In genomic region chr16:81531415-81531814, GRCh38 we compare ENCODE assay signal across 2 cellular contexts.
A peak's percentile ranks its signal among the peaks of the same experiment; 100 is the strongest.
TF ChIP-seq lines count a peak whose summit lies in the region.

No MANE protein-coding gene starts in this region.

TF ChIP-seq in H1, 55 proteins besides CTCF, POLR2A, EP300 and RAD21 (continued from another document):
- TF ChIP-seq YY1 (IDR thresholded peaks at IDR 0.05; ENCODE audit: low read depth, low read length): no peak
- TF ChIP-seq RXRA (IDR thresholded peaks at IDR 0.05; ENCODE audit: insufficient read depth, low read depth, low read length): no peak
- TF ChIP-seq ASH2L (IDR thresholded peaks at IDR 0.05; ENCODE audit: low read length): no peak
- TF ChIP-seq CHD2 (IDR thresholded peaks at IDR 0.05; ENCODE audit: low read length): no peak
- TF ChIP-seq RBBP5 (IDR thresholded peaks at IDR 0.05; ENCODE audit: borderline replicate concordance, low read depth, low read length): no peak
- TF ChIP-seq E2F6 (IDR thresholded peaks at IDR 0.05): no peak
- no peak for TF ChIP-seq SIX5 (IDR thresholded peaks at IDR 0.05; ENCODE audit: low read depth, low read length)
- no peak for TF ChIP-seq HDAC6 (IDR thresholded peaks at IDR 0.05; ENCODE audit: low read depth, low read length)

TF ChIP-seq in HepG2, 621 proteins besides CTCF, POLR2A, EP300 and RAD21:
- TF ChIP-seq ZNF232 (CRISPR knock-in tag; IDR thresholded peaks at IDR 0.05; ENCODE audit: borderline replicate concordance): no peak
- peak; percentile 4 for TF ChIP-seq TEAD3 (CRISPR knock-in tag; optimal IDR thresholded peaks at IDR 0.05; ENCODE audit: borderline replicate concordance)
- TF ChIP-seq PRDM15 (CRISPR knock-in tag; IDR thresholded peaks at IDR 0.05): peak; percentile 40; the same call in 1 of the 2 replicates
- peak; percentile 27; the same call in 1 of the 2 replicates for TF ChIP-seq ZNF687 (CRISPR knock-in tag; IDR thresholded peaks at IDR 0.05)
